Comparison of ENCODE assay signal across 25 cellular contexts in the genomic region with DNA sequence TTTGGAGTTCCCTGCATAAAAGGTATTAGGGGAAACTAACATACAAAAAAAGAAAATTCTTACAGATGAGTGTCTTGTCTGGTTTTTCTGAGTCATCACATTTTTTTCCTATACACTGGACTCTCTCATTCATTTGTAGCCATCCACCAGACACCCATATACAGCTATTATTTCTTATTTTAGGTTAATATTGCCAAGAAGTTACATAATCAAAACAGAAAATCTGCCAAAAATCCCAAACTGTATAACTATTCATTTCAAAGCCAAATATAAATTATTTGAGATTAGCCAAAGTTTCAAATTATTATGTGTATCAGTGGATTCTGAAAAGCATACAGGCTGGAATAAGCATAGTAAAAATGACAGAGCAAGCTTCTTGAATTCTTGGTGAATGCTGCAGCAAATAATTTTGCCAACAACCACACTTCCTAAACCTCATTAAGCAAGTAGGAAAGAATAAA.
DNase-seq lines count a peak whose midpoint lies in the region; ATAC-seq, FAIRE-seq and TF ChIP-seq lines count a peak whose summit lies in the region.
"Had no signal": no experiment of that assay in that cellular context is flagged by ENCODE, and none has a peak within 500 bp of the region (broad histone marks: within the 10 kb centered on the region; RNA-seq: fewer than 3 reads in every experiment).

No MANE protein-coding gene starts in this region.

- H4K20me1 ChIP-seq in HepG2 (ENCODE audit: insufficient read depth, low read length) = no peaks in the 10 kb centered on the region
- H4K20me1 ChIP-seq in astrocyte (ENCODE audit: insufficient read depth, low read length) = no peaks in the 10 kb centered on the region

- H3K36me3 ChIP-seq in HepG2 (replicated peaks in 1 of 2; ENCODE audit: control insufficient read depth in 1 of 2, insufficient read depth in 2 of 2, low read length in 2 of 2) = no peaks in the 10 kb centered on the region
- no peaks in the 10 kb centered on the region for H3K36me3 ChIP-seq in right lobe of liver
- H3K36me3 ChIP-seq in astrocyte (ENCODE audit: insufficient read depth, low read length) = no peaks in the 10 kb centered on the region
- H3K36me3 ChIP-seq in effector memory CD4-positive, alpha-beta T cell (ENCODE audit: control insufficient read depth, insufficient read depth, low read length) = no peaks in the 10 kb centered on the region
- H3K36me3 ChIP-seq: ovary, right atrium auricular region, uterus had no signal

- peaks cover 4% of the 10 kb centered on the region for H3K9me3 Mint-ChIP-seq in astrocyte (ENCODE audit: unreplicated experiment)

- no peaks in the 10 kb centered on the region for H3K27me3 Mint-ChIP-seq in astrocyte (ENCODE audit: low read depth, unreplicated experiment)

- H3K79me2 ChIP-seq in HepG2 (ENCODE audit: insufficient read depth, low read length) = no peaks in the 10 kb centered on the region
- H3K79me2 ChIP-seq in astrocyte (ENCODE audit: insufficient read depth, low read length) = no peaks in the 10 kb centered on the region
- H3K79me2 ChIP-seq: hepatocyte had no signal

- peak overlapping the region; percentile 92 for H3K27ac Mint-ChIP-seq in astrocyte (ENCODE audit: unreplicated experiment)

- POLR2A ChIA-PET in HepG2 (lab: Yijun Ruan, JAX) = no interaction called here

- DNase-seq in HepG2 (ENCODE audit: low spot score) = no peak
- no peak for DNase-seq in right lobe of liver
- DNase-seq in astrocyte (ENCODE audit: low read depth) = peak; percentile 87
- peak; percentile 7 to 10 for DNase-seq in foreskin fibroblast
- no peak for DNase-seq in activated gamma-delta T cell treated with Interleukin-2 at 50 U/mL for 16 hours
- DNase-seq in effector memory CD4-positive, alpha-beta T cell = no peak
- DNase-seq: activated CD8-positive, alpha-beta memory T cell treated with anti-CD3 and anti-CD28 coated beads, Interleukin-2, amount 50 U/mL, for 4 hours; activated effector memory CD4-positive, alpha-beta T cell treated with anti-CD3 and anti-CD28 coated beads, Interleukin-2, amount 50 U/mL, for 16 hours; cerebellar nuclear complex; effector CD8-positive, alpha-beta T cell; GOT3; NCI-H146; NCI-H774; ovary; SHP77 treated with DMSO at 0.1 percent for 48 hours; stimulated activated CD4-positive, alpha-beta T cell treated with anti-CD3 and anti-CD28 coated beads, Interleukin-15, amount 100 ng/mL, for 24 hours; T-helper 1 cell; uterus had no signal

- no peak overlapping the region for H3K4me3 Mint-ChIP-seq in astrocyte (ENCODE audit: unreplicated experiment)

- ATAC-seq in HepG2 (no peak), right lobe of liver (no peak), HG03521 (IDR thresholded peaks at IDR 0.05; ENCODE audit: unreplicated experiment) (no peak), GM21737 (IDR thresholded peaks at IDR 0.05; ENCODE audit: unreplicated experiment) (no peak)
- ATAC-seq: K562 had no signal

- no TSS peak for BruUV-seq in HepG2 (replicated peaks; lab: Mats Ljungman, UMichigan)

- H2AFZ ChIP-seq in HepG2 (ENCODE audit: low read length) (no peak overlapping the region), astrocyte (ENCODE audit: low read depth, low read length) (no peak overlapping the region)
- H2AFZ ChIP-seq: hepatocyte had no signal

- H3K27me3 ChIP-seq in HepG2 (ENCODE audit: control insufficient read depth in 1 of 2, insufficient read depth in 2 of 2, low read length in 2 of 2) (no peaks in the 10 kb centered on the region), right lobe of liver (no peaks in the 10 kb centered on the region), astrocyte (ENCODE audit: insufficient read depth, low read length) (no peaks in the 10 kb centered on the region)
- H3K27me3 ChIP-seq in effector memory CD4-positive, alpha-beta T cell (replicated peaks; ENCODE audit: control insufficient read depth, insufficient read depth, low read length, poor library complexity, severe bottlenecking) = no peaks in the 10 kb centered on the region
- H3K27me3 ChIP-seq: hepatocyte, ovary, right atrium auricular region, uterus had no signal

- H3K4me3 ChIP-seq in HepG2 (replicated peaks in 1 of 3; ENCODE audit: insufficient read depth in 1 of 3, low read depth in 2 of 3, low read length in 3 of 3) = no peak overlapping the region
- H3K4me3 ChIP-seq in right lobe of liver = no peak overlapping the region
- no peak overlapping the region for H3K4me3 ChIP-seq in astrocyte (ENCODE audit: insufficient read depth, low read depth, low read length)
- no peak overlapping the region for H3K4me3 ChIP-seq in foreskin fibroblast (ENCODE audit: low read depth in 1 of 2, low read length in 2 of 2)
- H3K4me3 ChIP-seq in effector memory CD4-positive, alpha-beta T cell (ENCODE audit: insufficient read depth, low read depth, low read length, poor library complexity, severe bottlenecking) = no peak overlapping the region
- H3K4me3 ChIP-seq: hepatocyte, K562, ovary, right atrium auricular region, uterus had no signal

- TF ChIP-seq EP300 in HepG2 (IDR thresholded peaks at IDR 0.05; ENCODE audit: low read depth in 2 of 2, low read length in 2 of 2) (no peak), HepG2 (CRISPR knock-in tag; IDR thresholded peaks at IDR 0.05; ENCODE audit: borderline replicate concordance) (no peak)

- H3K4me2 ChIP-seq in HepG2 (ENCODE audit: low read depth, low read length) (no peak overlapping the region), astrocyte (ENCODE audit: low read length) (peak overlapping the region; percentile 63)
- H3K4me2 ChIP-seq: hepatocyte had no signal

- H3K27ac ChIP-seq in HepG2 (ENCODE audit: extremely low read length, insufficient read depth, low read length) (no peak overlapping the region), right lobe of liver (no peak overlapping the region), astrocyte (ENCODE audit: low read depth, low read length) (peak overlapping the region; percentile 59)
- no peak overlapping the region for H3K27ac ChIP-seq in effector memory CD4-positive, alpha-beta T cell (ENCODE audit: insufficient read depth, low read length, poor library complexity, severe bottlenecking)
- H3K27ac ChIP-seq: C4-2B, hepatocyte, ovary, right atrium auricular region, uterus had no signal

- CTCF ChIA-PET in HepG2 (lab: Yijun Ruan, JAX; ENCODE audit: low intra/inter-chr PET ratio, low total read pairs) = no interaction called here

- FAIRE-seq in HepG2 (lab: Jason Lieb, UNC) (no peak), astrocyte (lab: Jason Lieb, UNC) (no peak)
- FAIRE-seq: GM12892, K562 had no signal

- no peak overlapping the region for H3K9ac ChIP-seq in HepG2 (ENCODE audit: insufficient read depth, low read depth, low read length)
- H3K9ac ChIP-seq in astrocyte (ENCODE audit: low read length) = peak overlapping the region; percentile 3

- intact Hi-C loops in HepG2 (cut with micrococcal nuclease; ENCODE audit: unreplicated experiment) = no loop called here
- intact Hi-C loops in right lobe of liver (cut with DNase I) = no loop called here

- H3K9me3 ChIP-seq in HepG2 (ENCODE audit: low read length) (peaks cover 3% of the 10 kb centered on the region; the same call in 1 of the 2 replicates), right lobe of liver (no peaks in the 10 kb centered on the region), astrocyte (ENCODE audit: insufficient read depth, low read depth, low read length) (no peaks in the 10 kb centered on the region)
- no peaks in the 10 kb centered on the region for H3K9me3 ChIP-seq in effector memory CD4-positive, alpha-beta T cell (ENCODE audit: control insufficient read depth, low read length)
- H3K9me3 ChIP-seq: ovary, right atrium auricular region, uterus had no signal

- TF ChIP-seq POLR2A in HepG2 (IDR thresholded peaks at IDR 0.05; ENCODE audit: insufficient read depth in 1 of 2, low read depth in 2 of 2, low read length in 2 of 2) (no peak), right lobe of liver (IDR thresholded peaks at IDR 0.05) (no peak)

- in situ Hi-C loops in HepG2 (cut with HindIII; ENCODE audit: extremely low pct_ligation_motif_present, low pct_unique_long_range_greater_than_20kb) = no loop called here

- H3K36me3 Mint-ChIP-seq in astrocyte (ENCODE audit: low read depth, unreplicated experiment) = no peaks in the 10 kb centered on the region

- TF ChIP-seq RAD21 in HepG2 (CRISPR knock-in tag; IDR thresholded peaks at IDR 0.05) = no peak

- H3K4me1 Mint-ChIP-seq in astrocyte (ENCODE audit: low read depth, unreplicated experiment) = peaks cover 27% of the 10 kb centered on the region

- no peaks in the 10 kb centered on the region for H3K4me1 ChIP-seq in HepG2 (ENCODE audit: insufficient read depth, low read length)
- no peaks in the 10 kb centered on the region for H3K4me1 ChIP-seq in right lobe of liver
- H3K4me1 ChIP-seq in astrocyte (ENCODE audit: insufficient read depth, low read length) = peaks cover 17% of the 10 kb centered on the region
- H3K4me1 ChIP-seq in effector memory CD4-positive, alpha-beta T cell (ENCODE audit: control insufficient read depth, insufficient read depth, low read length, poor library complexity, severe bottlenecking) = no peaks in the 10 kb centered on the region
- H3K4me1 ChIP-seq: right atrium auricular region, uterus had no signal

- TF ChIP-seq CTCF in HepG2 (CRISPR knock-in tag; IDR thresholded peaks at IDR 0.05) = no peak
- no peak for TF ChIP-seq CTCF in right lobe of liver (IDR thresholded peaks at IDR 0.05)
- TF ChIP-seq CTCF in astrocyte (IDR thresholded peaks at IDR 0.05; ENCODE audit: insufficient read depth, low read depth, low read length) = no peak
- TF ChIP-seq CTCF in foreskin fibroblast (IDR thresholded peaks at IDR 0.05; ENCODE audit: low read depth, low read length) = no peak

TF ChIP-seq in HepG2, 621 proteins besides CTCF, POLR2A, EP300 and RAD21:
- peak; percentile 39 to 65; a peak in 2 of 4 replicates for TF ChIP-seq MAFK (conservative IDR thresholded peaks at IDR 0.05 in 1 of 2, IDR thresholded peaks at IDR 0.05 in 1 of 2; ENCODE audit: low read length in 2 of 2)
- TF ChIP-seq ZNF644 (CRISPR knock-in tag; IDR thresholded peaks at IDR 0.05; ENCODE audit: low read depth) = no peak

Comparison
In these comparisons a context has a peak if more than half of its experiments do, and no peak if none do; other contexts are left out.
1. DNase-seq: peak in astrocyte (single experiment) and foreskin fibroblast (2 of 2); none in HepG2 (single experiment), right lobe of liver (0 of 3), activated gamma-delta T cell treated with Interleukin-2 at 50 U/mL for 16 hours (single experiment) and effector memory CD4-positive, alpha-beta T cell (0 of 3).